1 cellular context compared by ENCODE assay signal in genomic region chr14:102557434-102558226, GRCh38.
A peak's percentile ranks its signal among the peaks of the same experiment; 100 is the strongest.
TF ChIP-seq lines count a peak whose summit lies in the region.

No MANE protein-coding gene starts in this region.

TF ChIP-seq in K562, 482 proteins besides CTCF, POLR2A, EP300 and RAD21:
- no peak for TF ChIP-seq ZBTB8A (IDR thresholded peaks at IDR 0.05; ENCODE audit: partially characterized antibody)
- no peak for TF ChIP-seq PHF20 (IDR thresholded peaks at IDR 0.05; ENCODE audit: partially characterized antibody)
- no peak for TF ChIP-seq ZNF639 (CRISPR knock-in tag; conservative IDR thresholded peaks at IDR 0.05 in 1 of 2, IDR thresholded peaks at IDR 0.05 in 1 of 2)
- TF ChIP-seq RBBP5 (IDR thresholded peaks at IDR 0.05; ENCODE audit: borderline replicate concordance, insufficient read depth, low read length, poor library complexity, severe bottlenecking): no peak
- peak; percentile 6; the same call in 1 of the 2 replicates for TF ChIP-seq SUPT5H (IDR thresholded peaks at IDR 0.05)
- peak; percentile 44 for TF ChIP-seq KDM5B (IDR thresholded peaks at IDR 0.05; ENCODE audit: insufficient replicate concordance, low read depth, low read length)
- no peak for TF ChIP-seq RFX7 (CRISPR knock-in tag; IDR thresholded peaks at IDR 0.05)
- TF ChIP-seq RBFOX2 (IDR thresholded peaks at IDR 0.05; ENCODE audit: low read depth, low read length): peak; percentile 64
- TF ChIP-seq MXI1 (IDR thresholded peaks at IDR 0.05; ENCODE audit: low read depth, low read length): no peak
- TF ChIP-seq POLR2G (IDR thresholded peaks at IDR 0.05; ENCODE audit: low read depth, low read length): peak; percentile 69
- no peak for TF ChIP-seq DNMT1 (IDR thresholded peaks at IDR 0.05)
